Comparison of ENCODE assay signal across 8 cellular contexts in the genomic region with DNA sequence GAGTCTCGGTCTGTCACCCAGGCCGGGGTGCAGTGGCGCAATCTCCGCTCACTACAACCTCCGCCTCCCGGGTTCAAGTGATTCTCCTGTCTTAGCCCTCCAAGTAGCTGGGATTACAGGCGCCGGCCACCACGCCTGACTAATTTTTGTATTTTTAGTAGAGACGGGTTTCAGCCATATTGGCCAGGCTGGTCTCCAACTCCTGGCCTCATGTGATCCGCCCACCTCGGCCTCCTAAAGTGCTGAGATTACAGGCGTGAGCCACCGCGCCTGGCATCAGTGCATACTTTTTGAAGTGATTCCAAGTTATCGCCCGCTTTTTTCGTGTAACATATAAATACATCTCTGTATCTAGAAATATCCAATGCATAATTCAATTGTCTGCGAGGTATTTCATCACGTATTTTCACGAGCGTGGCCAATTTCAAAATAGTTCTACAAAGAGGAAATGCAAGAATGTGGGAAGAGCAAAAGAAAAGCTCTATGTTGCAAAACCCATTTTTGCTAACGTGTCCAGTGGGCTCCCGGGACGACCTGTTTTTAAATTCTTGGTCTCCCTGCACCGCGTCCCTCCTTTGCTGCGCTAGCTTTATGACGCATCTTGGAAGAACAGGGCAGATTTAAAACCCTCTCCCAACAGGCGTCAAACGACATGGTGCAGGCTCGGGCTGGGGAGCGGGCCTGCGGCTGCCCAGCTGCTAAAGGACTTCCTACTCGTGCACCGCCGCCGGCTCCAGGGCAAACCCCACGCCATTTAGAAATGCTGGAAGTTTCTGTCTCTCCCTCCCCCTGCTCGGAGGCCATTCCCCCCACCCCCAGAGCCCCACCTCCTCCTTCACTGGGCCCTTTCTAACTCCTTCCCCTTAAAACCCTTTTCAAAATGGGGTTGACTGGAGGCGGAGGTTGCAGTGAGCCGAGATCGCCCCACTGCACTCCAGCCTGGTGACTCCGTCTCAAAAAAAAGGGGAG. TPM values are rescaled to one million over a fixed set of nuclear protein-coding genes. Genes with fewer than 3 reads are reported as not detected.
DNase-seq lines count a peak whose midpoint lies in the region; ATAC-seq and TF ChIP-seq lines count a peak whose summit lies in the region.

No MANE protein-coding gene starts in this region.

- intact Hi-C loops in thyroid gland (cut with DNase I), result no loop called here

- TF ChIP-seq CTCF in thyroid gland (IDR thresholded peaks at IDR 0.05), result no peak

- no peak overlapping the region for H3K27ac Mint-ChIP-seq in T-helper 17 cell

- 75 to 89% methylated on average over 31 to 40 of the region's 44 CpGs for WGBS in mesodermal cell (ENCODE audit: insufficient coverage in 2 of 2), 2 experiments
- 34 to 36% methylated on average over 44 of the region's 44 CpGs for WGBS in thyroid gland, 2 donors

- H3K4me1 ChIP-seq in mesodermal cell (ENCODE audit: control insufficient read depth, insufficient read depth, low read length, poor library complexity, severe bottlenecking), result peaks cover 9% of the 10 kb centered on the region
- peaks cover 29 to 52% of the 10 kb centered on the region in 2 donors for H3K4me1 ChIP-seq in thyroid gland

- peak overlapping the region; percentile 53 for H3K27ac ChIP-seq in mesodermal cell (ENCODE audit: low read depth, low read length, severe bottlenecking)
- peak overlapping the region; percentile 99 to 100 (median 99) for H3K27ac ChIP-seq in thyroid gland

- H3K4me3 ChIP-seq in mesodermal cell (ENCODE audit: extremely low read depth, insufficient read depth, low read length, poor library complexity, severe bottlenecking), result peak overlapping the region; percentile 85
- peak overlapping the region in 1 of 3 donors; percentile 65 for H3K4me3 ChIP-seq in thyroid gland (replicated peaks in 1 of 3)

- no peaks in the 10 kb centered on the region for H3K9me3 ChIP-seq in T-helper 17 cell (ENCODE audit: control insufficient read depth, low read length, poor library complexity, severe bottlenecking)
- H3K9me3 ChIP-seq in mesodermal cell (ENCODE audit: control insufficient read depth, low read length), result no peaks in the 10 kb centered on the region
- H3K9me3 ChIP-seq in thyroid gland, result no peaks in the 10 kb centered on the region

- H3K4me3 Mint-ChIP-seq in T-helper 17 cell, result peak overlapping the region; percentile 81

- peaks cover 22% of the 10 kb centered on the region for H3K4me1 Mint-ChIP-seq in T-helper 17 cell

- DNase-seq in AML-193 (lab: John Stamatoyannopoulos, UW) (peak; percentile 93 to 96), T-helper 17 cell (peak in 2 of 3 donors; percentile 12 to 16), erythroblast (lab: John Stamatoyannopoulos, UW) (peak; percentile 27 to 42), thyroid gland (peak; percentile 92), T-helper 9 cell (no peak), A172 (ENCODE audit: low spot score) (no peak)

- H3K27me3 ChIP-seq in thyroid gland, result no peaks in the 10 kb centered on the region

- no peaks in the 10 kb centered on the region for H3K36me3 Mint-ChIP-seq in T-helper 17 cell (ENCODE audit: low read depth)

- H3K36me3 ChIP-seq in mesodermal cell (ENCODE audit: control insufficient read depth, insufficient read depth, low read length) (peaks cover 10% of the 10 kb centered on the region), thyroid gland (no peaks in the 10 kb centered on the region)

- ATAC-seq in T-helper 17 cell, result peak; percentile 35

- peak; percentile 27 for TF ChIP-seq POLR2A in GM19193 (IDR thresholded peaks at IDR 0.05; ENCODE audit: extremely low read depth, insufficient read depth, insufficient read length)
- no peak for TF ChIP-seq POLR2A in erythroblast (IDR thresholded peaks at IDR 0.05; ENCODE audit: low read length)
- peak in 1 of 2 donors; percentile 37 for TF ChIP-seq POLR2A in thyroid gland (IDR thresholded peaks at IDR 0.05)

- no peaks in the 10 kb centered on the region for H3K27me3 Mint-ChIP-seq in T-helper 17 cell

RNA-seq across cellular contexts. Expression of a gene that starts 0.9 kb away (rescaled TPM):
- total RNA-seq in T-helper 17 cell, result 10 to 100 TPM; 17.9 to 18.7 TPM
- 65.6 TPM for polyA plus RNA-seq in mesodermal cell (2013, experiment 1 of 2)
- 61.9 TPM for polyA plus RNA-seq in mesodermal cell (2013, experiment 2 of 2)
- 100 to 1,000 TPM in 1 of 4 donors, 10 to 100 TPM in 3; 64.9 to 100 (median 79.0) TPM for total RNA-seq in thyroid gland
- total RNA-seq in A172 (2014; rRNA removed; shearing (Covaris generic)), result 70.9 and 73.2 TPM in 2 replicates

Comparison
In these comparisons a context has a peak if more than half of its experiments do, and no peak if none do; other contexts are left out.
1. DNase-seq: peak in AML-193 (2 of 2), T-helper 17 cell (2 of 3), erythroblast (2 of 2) and thyroid gland (2 of 2); none in T-helper 9 cell (single experiment) and A172 (single experiment).